16 cellular contexts compared by ENCODE assay signal in genomic region chr7:7803597-7804229, GRCh38.
DNase-seq lines count a peak whose midpoint lies in the region; ATAC-seq and TF ChIP-seq lines count a peak whose summit lies in the region.
"Had no signal": no experiment of that assay in that cellular context is flagged by ENCODE, and none has a peak within 500 bp of the region (broad histone marks: within the 10 kb centered on the region; RNA-seq: fewer than 3 reads in every experiment).

No MANE protein-coding gene starts in this region.

- peaks cover 0 to 21% of the 10 kb centered on the region in 2 experiments; a peak in 2 of 4 replicates for H3K4me1 ChIP-seq in SK-N-SH (ENCODE audit: control insufficient read depth in 1 of 2, insufficient read depth in 2 of 2, low read depth in 1 of 2, low read length in 1 of 2)
- H3K4me1 ChIP-seq: uterus had no signal

- H3K9me2 ChIP-seq in SK-N-SH = no peaks in the 10 kb centered on the region

- no peak overlapping the region for H3K4me2 ChIP-seq in SK-N-SH

- H3K9me3 ChIP-seq in SK-N-SH = no peaks in the 10 kb centered on the region
- H3K9me3 ChIP-seq: uterus had no signal

- no peaks in the 10 kb centered on the region for H3K27me3 ChIP-seq in SK-N-SH (ENCODE audit: insufficient read depth)
- H3K27me3 ChIP-seq: uterus had no signal

- TF ChIP-seq RAD21 in SK-N-SH (IDR thresholded peaks at IDR 0.05; ENCODE audit: low read length) = no peak

- H3K4me3 ChIP-seq in SK-N-SH (ENCODE audit: low read depth in 2 of 2, low read length in 1 of 2) = no peak overlapping the region
- H3K4me3 ChIP-seq: uterus had no signal

- H3K27ac ChIP-seq in SK-N-SH (ENCODE audit: low read depth in 2 of 2, low read length in 1 of 2) = no peak overlapping the region
- H3K27ac ChIP-seq: uterus had no signal

- peak in 1 of 2 experiments; percentile 53; a peak in 1 of 4 replicates for TF ChIP-seq EP300 in SK-N-SH (IDR thresholded peaks at IDR 0.05; ENCODE audit: borderline replicate concordance in 1 of 2, low read depth in 1 of 2, low read length in 1 of 2)

- peak; percentile 71 for ATAC-seq in GM19395 (IDR thresholded peaks at IDR 0.05; ENCODE audit: unreplicated experiment)
- ATAC-seq in HG03095 (IDR thresholded peaks at IDR 0.05; ENCODE audit: unreplicated experiment) = peak; percentile 53
- ATAC-seq: activated CD4-positive, alpha-beta T cell treated with anti-CD3 and anti-CD28 coated beads for 36 hours had no signal

- DNase-seq in DMS 273 (lab: John Stamatoyannopoulos, UW; ENCODE audit: unreplicated experiment) (peak; percentile 94), SK-N-SH (no peak), SW480 (ENCODE audit: low spot score) (no peak), ureter (ENCODE audit: low spot score) (no peak), NCI-H526 treated with DMSO at 0.1 percent for 48 hours (lab: John Stamatoyannopoulos, UW) (no peak)
- no peak for DNase-seq in activated CD4-positive, alpha-beta T cell treated with anti-CD3 and anti-CD28 coated beads, Interleukin-2, amount 50 U/mL, for 4 hours
- DNase-seq: activated CD4-positive, alpha-beta T cell treated with anti-CD3 and anti-CD28 coated beads for 36 hours; dermis blood vessel endothelial cell; GDM1; mammary epithelial cell; NCI-H2081; NK-92 treated with Interleukin-12 subunit alpha and Interleukin-12 subunit beta, amount 100 ng/mL, for 24 hours; stimulated activated CD4-positive, alpha-beta T cell treated with anti-CD3 and anti-CD28 coated beads, Interleukin-15, amount 100 ng/mL, for 24 hours; uterus had no signal

- POLR2A ChIA-PET in SK-N-SH (lab: Yijun Ruan, JAX) = no interaction called here

- H2AFZ ChIP-seq in SK-N-SH (ENCODE audit: low read depth) = no peak overlapping the region

- H3K9ac ChIP-seq in SK-N-SH = no peak overlapping the region

- no peaks in the 10 kb centered on the region for H3K79me2 ChIP-seq in SK-N-SH (ENCODE audit: insufficient read depth)

- no peaks in the 10 kb centered on the region for H4K20me1 ChIP-seq in SK-N-SH (ENCODE audit: insufficient read depth)

- peaks cover 3% of the 10 kb centered on the region for H3F3A ChIP-seq in SK-N-SH (replicated peaks; ENCODE audit: insufficient read depth)

- CTCF ChIA-PET in SK-N-SH (lab: Yijun Ruan, JAX) = interaction anchor here (1.0 to 1.3 kb wide), 2 partner anchors 23 to 59 kb away, joined by 3 to 5 read pairs; no protein-coding TSS in a partner anchor

- WGBS in SK-N-SH (ENCODE audit: low lambda C conversion rate) = 37% methylated on average over 3 of the region's 3 CpGs

- TF ChIP-seq CTCF in SK-N-SH (IDR thresholded peaks at IDR 0.05) = no peak

- no peaks in the 10 kb centered on the region for H3K36me3 ChIP-seq in SK-N-SH (replicated peaks in 1 of 2; ENCODE audit: control insufficient read depth in 1 of 2, insufficient read depth in 2 of 2, low read length in 1 of 2)
- H3K36me3 ChIP-seq: uterus had no signal

TF ChIP-seq in SK-N-SH, 30 proteins besides CTCF, POLR2A, EP300 and RAD21:
- TF ChIP-seq JUND (IDR thresholded peaks at IDR 0.05) = peak; percentile 24; the same call in 1 of the 2 replicates
- no peak for TF ChIP-seq NRF1 (IDR thresholded peaks at IDR 0.05; ENCODE audit: low read depth, low read length)
- TF ChIP-seq FOXM1 (IDR thresholded peaks at IDR 0.05; ENCODE audit: low read depth) = no peak
- TF ChIP-seq FOSL2 (IDR thresholded peaks at IDR 0.05; ENCODE audit: borderline replicate concordance, low read depth) = peak; percentile 49; the same call in 1 of the 2 replicates
- peak; percentile 61 for TF ChIP-seq PBX3 (IDR thresholded peaks at IDR 0.05)
- peak; percentile 68 for TF ChIP-seq TCF12 (IDR thresholded peaks at IDR 0.05)
